ENCODE assay signal across 19 cellular contexts in genomic region chr2:191126386-191126785, GRCh38. TPM values are rescaled to one million over a fixed set of nuclear protein-coding genes. Genes with fewer than 3 reads are reported as not detected.
DNase-seq lines count a peak whose midpoint lies in the region; ATAC-seq, FAIRE-seq and TF ChIP-seq lines count a peak whose summit lies in the region.
"Had no signal": no experiment of that assay in that cellular context is flagged by ENCODE, and none has a peak within 500 bp of the region (broad histone marks: within the 10 kb centered on the region; RNA-seq: fewer than 3 reads in every experiment).

No MANE protein-coding gene starts in this region.

- H3K27ac Mint-ChIP-seq in activated naive CD4-positive, alpha-beta T cell treated with anti-CD3 and anti-CD28 coated beads, Interleukin-2, amount 50 U/mL, for 72 hours = peak overlapping the region; percentile 48 to 50
- no peak overlapping the region for H3K27ac Mint-ChIP-seq in stimulated activated memory B cell treated with anti-CD40 and anti-IgM and Interleukin-4, amounts not matched to agents 10 μg/mL and 1 μg/mL and 100 μg/mL, for 72 hours
- H3K27ac Mint-ChIP-seq: mesothelial cell of epicardium had no signal

- TF ChIP-seq CTCF in D721Med (IDR thresholded peaks at IDR 0.05; ENCODE audit: insufficient read depth, missing control alignments) = no peak

- H3K9me3 Mint-ChIP-seq in activated naive CD4-positive, alpha-beta T cell treated with anti-CD3 and anti-CD28 coated beads, Interleukin-2, amount 50 U/mL, for 72 hours = no peaks in the 10 kb centered on the region
- no peaks in the 10 kb centered on the region for H3K9me3 Mint-ChIP-seq in stimulated activated memory B cell treated with anti-CD40 and anti-IgM and Interleukin-4, amounts not matched to agents 10 μg/mL and 1 μg/mL and 100 μg/mL, for 72 hours
- H3K9me3 Mint-ChIP-seq: mesothelial cell of epicardium had no signal

- no peak overlapping the region for H3K4me3 Mint-ChIP-seq in stimulated activated memory B cell treated with anti-CD40 and anti-IgM and Interleukin-4, amounts not matched to agents 10 μg/mL and 1 μg/mL and 100 μg/mL, for 72 hours
- H3K4me3 Mint-ChIP-seq: mesothelial cell of epicardium had no signal

- H3K27me3 Mint-ChIP-seq in stimulated activated memory B cell treated with anti-CD40 and anti-IgM and Interleukin-4, amounts not matched to agents 10 μg/mL and 1 μg/mL and 100 μg/mL, for 72 hours = no peaks in the 10 kb centered on the region

- peaks cover 13% of the 10 kb centered on the region for H3K4me1 Mint-ChIP-seq in stimulated activated memory B cell treated with anti-CD40 and anti-IgM and Interleukin-4, amounts not matched to agents 10 μg/mL and 1 μg/mL and 100 μg/mL, for 72 hours

- ATAC-seq in HG03521 (IDR thresholded peaks at IDR 0.05; ENCODE audit: unreplicated experiment) (peak; percentile 33), HG03469 (IDR thresholded peaks at IDR 0.05; ENCODE audit: unreplicated experiment) (no peak)
- ATAC-seq in activated naive CD4-positive, alpha-beta T cell treated with anti-CD3 and anti-CD28 coated beads, Interleukin-2, amount 50 U/mL, for 72 hours = peak; percentile 33 to 70
- peak; percentile 47 for ATAC-seq in stimulated activated memory B cell treated with anti-CD40 and anti-IgM and Interleukin-4, amounts not matched to agents 10 μg/mL and 1 μg/mL and 100 μg/mL, for 72 hours
- ATAC-seq: sciatic nerve had no signal

- FAIRE-seq in D721Med (lab: Jason Lieb, UNC) = no peak
- FAIRE-seq: endometrium, TTC549 had no signal

- peaks cover 13 to 20% of the 10 kb centered on the region in 2 donors for H3K36me3 Mint-ChIP-seq in activated naive CD4-positive, alpha-beta T cell treated with anti-CD3 and anti-CD28 coated beads, Interleukin-2, amount 50 U/mL, for 72 hours
- H3K36me3 Mint-ChIP-seq in stimulated activated memory B cell treated with anti-CD40 and anti-IgM and Interleukin-4, amounts not matched to agents 10 μg/mL and 1 μg/mL and 100 μg/mL, for 72 hours = peaks cover 16% of the 10 kb centered on the region
- H3K36me3 Mint-ChIP-seq: mesothelial cell of epicardium had no signal

- DNase-seq in activated gamma-delta T cell treated with Interleukin-2 at 50 U/mL for 16 hours (peak; percentile 20), activated gamma-delta T cell (lab: John Stamatoyannopoulos, UW) (no peak), D721Med (ENCODE audit: insufficient read length, low spot score) (no peak), NCI-H1436 (lab: John Stamatoyannopoulos, UW) (no peak)
- no peak for DNase-seq in activated naive CD4-positive, alpha-beta T cell treated with anti-CD3 and anti-CD28 coated beads, Interleukin-2, amount 50 U/mL, for 72 hours (ENCODE audit: low spot score in 2 of 2)
- DNase-seq: anterior cingulate cortex, Calu3, GF-D8, MM.1S, NCI-H187 treated with DMSO at 0.1 percent for 48 hours, occipital lobe, OCI-M1 had no signal

RNA-seq across cellular contexts. Expression of gene STAT4, which starts 24.4 kb away (rescaled TPM):
- total RNA-seq in activated naive CD4-positive, alpha-beta T cell treated with anti-CD3 and anti-CD28 coated beads, Interleukin-2, amount 50 U/mL, for 72 hours = 10 to 100 TPM; 56.5 to 67.1 TPM
